In the genomic region with DNA sequence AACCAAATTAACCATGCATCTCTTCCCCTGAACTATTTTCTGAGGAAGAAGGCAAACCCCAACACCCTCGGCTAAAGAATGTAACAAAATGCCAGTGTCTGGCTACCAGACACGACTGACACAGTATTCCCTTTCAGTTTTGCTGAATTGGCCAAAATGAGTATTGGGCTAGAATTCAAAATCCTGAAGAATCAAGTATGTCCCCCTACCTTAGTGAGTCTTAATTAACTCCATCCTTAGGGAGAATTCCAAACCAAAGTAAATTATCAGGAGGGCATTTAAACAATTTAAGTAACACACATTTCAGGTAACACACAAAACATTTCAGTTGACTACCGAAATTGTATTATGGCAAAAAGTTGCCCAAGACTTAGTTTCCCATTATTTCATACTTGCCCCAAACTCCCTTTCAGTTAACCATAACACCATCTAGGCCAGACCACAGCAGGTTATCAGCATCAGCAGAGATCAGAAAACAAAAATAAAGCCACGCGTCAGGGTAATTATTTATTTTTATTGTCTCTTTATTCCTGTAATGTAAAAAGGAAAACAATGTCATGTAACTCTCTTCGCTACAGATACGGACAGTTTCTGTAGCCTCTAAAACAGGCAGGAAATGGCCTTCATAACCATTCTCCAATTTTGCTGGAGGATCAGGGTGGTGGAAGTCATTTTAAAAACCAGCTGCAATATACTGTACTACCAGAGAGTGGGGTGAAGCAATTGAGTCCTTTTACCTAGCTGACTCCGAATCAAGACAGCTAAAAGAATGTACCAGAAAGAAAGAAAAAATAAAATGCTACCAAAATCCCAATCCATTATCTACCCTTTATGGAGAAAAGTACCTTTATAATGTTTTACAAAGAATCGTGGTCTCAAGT, we compare ENCODE assay signal across 1 cellular context.
TF ChIP-seq lines count a peak whose summit lies in the region.

No MANE protein-coding gene starts in this region.

TF ChIP-seq in HepG2, 621 proteins besides CTCF, POLR2A, EP300 and RAD21 (continued from another document and continues in another):
- TF ChIP-seq, protein P1, sequence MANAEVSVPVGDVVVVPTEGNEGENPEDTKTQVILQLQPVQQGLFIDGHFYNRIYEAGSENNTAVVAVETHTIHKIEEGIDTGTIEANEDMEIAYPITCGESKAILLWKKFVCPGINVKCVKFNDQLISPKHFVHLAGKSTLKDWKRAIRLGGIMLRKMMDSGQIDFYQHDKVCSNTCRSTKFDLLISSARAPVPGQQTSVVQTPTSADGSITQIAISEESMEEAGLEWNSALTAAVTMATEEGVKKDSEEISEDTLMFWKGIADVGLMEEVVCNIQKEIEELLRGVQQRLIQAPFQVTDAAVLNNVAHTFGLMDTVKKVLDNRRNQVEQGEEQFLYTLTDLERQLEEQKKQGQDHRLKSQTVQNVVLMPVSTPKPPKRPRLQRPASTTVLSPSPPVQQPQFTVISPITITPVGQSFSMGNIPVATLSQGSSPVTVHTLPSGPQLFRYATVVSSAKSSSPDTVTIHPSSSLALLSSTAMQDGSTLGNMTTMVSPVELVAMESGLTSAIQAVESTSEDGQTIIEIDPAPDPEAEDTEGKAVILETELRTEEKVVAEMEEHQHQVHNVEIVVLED (CRISPR knock-in tag; IDR thresholded peaks at IDR 0.05; ENCODE audit: borderline replicate concordance): no peak
- TF ChIP-seq SIX4 (CRISPR knock-in tag; IDR thresholded peaks at IDR 0.05): no peak
- TF ChIP-seq ELF3 (CRISPR knock-in tag; IDR thresholded peaks at IDR 0.05): no peak
- no peak for TF ChIP-seq NAIF1 (CRISPR knock-in tag; IDR thresholded peaks at IDR 0.05; ENCODE audit: borderline replicate concordance)
- TF ChIP-seq ZBTB42 (CRISPR knock-in tag; IDR thresholded peaks at IDR 0.05): no peak
- TF ChIP-seq, protein P2, sequence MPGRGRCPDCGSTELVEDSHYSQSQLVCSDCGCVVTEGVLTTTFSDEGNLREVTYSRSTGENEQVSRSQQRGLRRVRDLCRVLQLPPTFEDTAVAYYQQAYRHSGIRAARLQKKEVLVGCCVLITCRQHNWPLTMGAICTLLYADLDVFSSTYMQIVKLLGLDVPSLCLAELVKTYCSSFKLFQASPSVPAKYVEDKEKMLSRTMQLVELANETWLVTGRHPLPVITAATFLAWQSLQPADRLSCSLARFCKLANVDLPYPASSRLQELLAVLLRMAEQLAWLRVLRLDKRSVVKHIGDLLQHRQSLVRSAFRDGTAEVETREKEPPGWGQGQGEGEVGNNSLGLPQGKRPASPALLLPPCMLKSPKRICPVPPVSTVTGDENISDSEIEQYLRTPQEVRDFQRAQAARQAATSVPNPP (CRISPR knock-in tag; IDR thresholded peaks at IDR 0.05): no peak
- no peak for TF ChIP-seq ZNF766 (CRISPR knock-in tag; IDR thresholded peaks at IDR 0.05; ENCODE audit: borderline replicate concordance)
- TF ChIP-seq MEF2D (CRISPR knock-in tag; IDR thresholded peaks at IDR 0.05): no peak
- TF ChIP-seq MED1 (CRISPR knock-in tag; IDR thresholded peaks at IDR 0.05): no peak
- TF ChIP-seq, protein P3, sequence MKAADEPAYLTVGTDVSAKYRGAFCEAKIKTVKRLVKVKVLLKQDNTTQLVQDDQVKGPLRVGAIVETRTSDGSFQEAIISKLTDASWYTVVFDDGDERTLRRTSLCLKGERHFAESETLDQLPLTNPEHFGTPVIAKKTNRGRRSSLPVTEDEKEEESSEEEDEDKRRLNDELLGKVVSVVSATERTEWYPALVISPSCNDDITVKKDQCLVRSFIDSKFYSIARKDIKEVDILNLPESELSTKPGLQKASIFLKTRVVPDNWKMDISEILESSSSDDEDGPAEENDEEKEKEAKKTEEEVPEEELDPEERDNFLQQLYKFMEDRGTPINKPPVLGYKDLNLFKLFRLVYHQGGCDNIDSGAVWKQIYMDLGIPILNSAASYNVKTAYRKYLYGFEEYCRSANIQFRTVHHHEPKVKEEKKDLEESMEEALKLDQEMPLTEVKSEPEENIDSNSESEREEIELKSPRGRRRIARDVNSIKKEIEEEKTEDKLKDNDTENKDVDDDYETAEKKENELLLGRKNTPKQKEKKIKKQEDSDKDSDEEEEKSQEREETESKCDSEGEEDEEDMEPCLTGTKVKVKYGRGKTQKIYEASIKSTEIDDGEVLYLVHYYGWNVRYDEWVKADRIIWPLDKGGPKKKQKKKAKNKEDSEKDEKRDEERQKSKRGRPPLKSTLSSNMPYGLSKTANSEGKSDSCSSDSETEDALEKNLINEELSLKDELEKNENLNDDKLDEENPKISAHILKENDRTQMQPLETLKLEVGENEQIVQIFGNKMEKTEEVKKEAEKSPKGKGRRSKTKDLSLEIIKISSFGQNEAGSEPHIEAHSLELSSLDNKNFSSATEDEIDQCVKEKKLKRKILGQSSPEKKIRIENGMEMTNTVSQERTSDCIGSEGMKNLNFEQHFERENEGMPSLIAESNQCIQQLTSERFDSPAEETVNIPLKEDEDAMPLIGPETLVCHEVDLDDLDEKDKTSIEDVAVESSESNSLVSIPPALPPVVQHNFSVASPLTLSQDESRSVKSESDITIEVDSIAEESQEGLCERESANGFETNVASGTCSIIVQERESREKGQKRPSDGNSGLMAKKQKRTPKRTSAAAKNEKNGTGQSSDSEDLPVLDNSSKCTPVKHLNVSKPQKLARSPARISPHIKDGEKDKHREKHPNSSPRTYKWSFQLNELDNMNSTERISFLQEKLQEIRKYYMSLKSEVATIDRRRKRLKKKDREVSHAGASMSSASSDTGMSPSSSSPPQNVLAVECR (CRISPR knock-in tag; IDR thresholded peaks at IDR 0.05; ENCODE audit: borderline replicate concordance): no peak
- TF ChIP-seq MYC (CRISPR knock-in tag; IDR thresholded peaks at IDR 0.05; ENCODE audit: borderline replicate concordance): no peak
- no peak for TF ChIP-seq ZNF709 (CRISPR knock-in tag; IDR thresholded peaks at IDR 0.05)
- TF ChIP-seq, protein P4, sequence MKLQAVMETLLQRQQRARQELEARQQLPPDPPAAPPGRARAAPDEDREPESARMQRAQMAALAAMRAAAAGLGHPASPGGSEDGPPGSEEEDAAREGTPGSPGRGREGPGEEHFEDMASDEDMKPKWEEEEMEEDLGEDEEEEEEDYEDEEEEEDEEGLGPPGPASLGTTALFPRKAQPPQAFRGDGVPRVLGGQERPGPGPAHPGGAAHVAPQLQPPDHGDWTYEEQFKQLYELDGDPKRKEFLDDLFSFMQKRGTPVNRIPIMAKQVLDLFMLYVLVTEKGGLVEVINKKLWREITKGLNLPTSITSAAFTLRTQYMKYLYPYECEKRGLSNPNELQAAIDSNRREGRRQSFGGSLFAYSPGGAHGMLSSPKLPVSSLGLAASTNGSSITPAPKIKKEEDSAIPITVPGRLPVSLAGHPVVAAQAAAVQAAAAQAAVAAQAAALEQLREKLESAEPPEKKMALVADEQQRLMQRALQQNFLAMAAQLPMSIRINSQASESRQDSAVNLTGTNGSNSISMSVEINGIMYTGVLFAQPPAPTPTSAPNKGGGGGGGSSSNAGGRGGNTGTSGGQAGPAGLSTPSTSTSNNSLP (IDR thresholded peaks at IDR 0.05; ENCODE audit: low read depth, low read length): no peak
- no peak for TF ChIP-seq ZNF160 (CRISPR knock-in tag; IDR thresholded peaks at IDR 0.05)
- TF ChIP-seq, protein P5, sequence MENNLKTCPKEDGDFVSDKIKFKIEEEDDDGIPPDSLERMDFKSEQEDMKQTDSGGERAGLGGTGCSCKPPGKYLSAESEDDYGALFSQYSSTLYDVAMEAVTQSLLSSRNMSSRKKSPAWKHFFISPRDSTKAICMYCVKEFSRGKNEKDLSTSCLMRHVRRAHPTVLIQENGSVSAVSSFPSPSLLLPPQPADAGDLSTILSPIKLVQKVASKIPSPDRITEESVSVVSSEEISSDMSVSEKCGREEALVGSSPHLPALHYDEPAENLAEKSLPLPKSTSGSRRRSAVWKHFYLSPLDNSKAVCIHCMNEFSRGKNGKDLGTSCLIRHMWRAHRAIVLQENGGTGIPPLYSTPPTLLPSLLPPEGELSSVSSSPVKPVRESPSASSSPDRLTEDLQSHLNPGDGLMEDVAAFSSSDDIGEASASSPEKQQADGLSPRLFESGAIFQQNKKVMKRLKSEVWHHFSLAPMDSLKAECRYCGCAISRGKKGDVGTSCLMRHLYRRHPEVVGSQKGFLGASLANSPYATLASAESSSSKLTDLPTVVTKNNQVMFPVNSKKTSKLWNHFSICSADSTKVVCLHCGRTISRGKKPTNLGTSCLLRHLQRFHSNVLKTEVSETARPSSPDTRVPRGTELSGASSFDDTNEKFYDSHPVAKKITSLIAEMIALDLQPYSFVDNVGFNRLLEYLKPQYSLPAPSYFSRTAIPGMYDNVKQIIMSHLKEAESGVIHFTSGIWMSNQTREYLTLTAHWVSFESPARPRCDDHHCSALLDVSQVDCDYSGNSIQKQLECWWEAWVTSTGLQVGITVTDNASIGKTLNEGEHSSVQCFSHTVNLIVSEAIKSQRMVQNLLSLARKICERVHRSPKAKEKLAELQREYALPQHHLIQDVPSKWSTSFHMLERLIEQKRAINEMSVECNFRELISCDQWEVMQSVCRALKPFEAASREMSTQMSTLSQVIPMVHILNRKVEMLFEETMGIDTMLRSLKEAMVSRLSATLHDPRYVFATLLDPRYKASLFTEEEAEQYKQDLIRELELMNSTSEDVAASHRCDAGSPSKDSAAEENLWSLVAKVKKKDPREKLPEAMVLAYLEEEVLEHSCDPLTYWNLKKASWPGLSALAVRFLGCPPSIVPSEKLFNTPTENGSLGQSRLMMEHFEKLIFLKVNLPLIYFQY (CRISPR knock-in tag; IDR thresholded peaks at IDR 0.05; ENCODE audit: borderline replicate concordance): no peak
- no peak for TF ChIP-seq ZNF441 (CRISPR knock-in tag; IDR thresholded peaks at IDR 0.05; ENCODE audit: borderline replicate concordance)
- peak; percentile 82 for TF ChIP-seq MAFG (CRISPR knock-in tag; IDR thresholded peaks at IDR 0.05)
- TF ChIP-seq, protein P6, sequence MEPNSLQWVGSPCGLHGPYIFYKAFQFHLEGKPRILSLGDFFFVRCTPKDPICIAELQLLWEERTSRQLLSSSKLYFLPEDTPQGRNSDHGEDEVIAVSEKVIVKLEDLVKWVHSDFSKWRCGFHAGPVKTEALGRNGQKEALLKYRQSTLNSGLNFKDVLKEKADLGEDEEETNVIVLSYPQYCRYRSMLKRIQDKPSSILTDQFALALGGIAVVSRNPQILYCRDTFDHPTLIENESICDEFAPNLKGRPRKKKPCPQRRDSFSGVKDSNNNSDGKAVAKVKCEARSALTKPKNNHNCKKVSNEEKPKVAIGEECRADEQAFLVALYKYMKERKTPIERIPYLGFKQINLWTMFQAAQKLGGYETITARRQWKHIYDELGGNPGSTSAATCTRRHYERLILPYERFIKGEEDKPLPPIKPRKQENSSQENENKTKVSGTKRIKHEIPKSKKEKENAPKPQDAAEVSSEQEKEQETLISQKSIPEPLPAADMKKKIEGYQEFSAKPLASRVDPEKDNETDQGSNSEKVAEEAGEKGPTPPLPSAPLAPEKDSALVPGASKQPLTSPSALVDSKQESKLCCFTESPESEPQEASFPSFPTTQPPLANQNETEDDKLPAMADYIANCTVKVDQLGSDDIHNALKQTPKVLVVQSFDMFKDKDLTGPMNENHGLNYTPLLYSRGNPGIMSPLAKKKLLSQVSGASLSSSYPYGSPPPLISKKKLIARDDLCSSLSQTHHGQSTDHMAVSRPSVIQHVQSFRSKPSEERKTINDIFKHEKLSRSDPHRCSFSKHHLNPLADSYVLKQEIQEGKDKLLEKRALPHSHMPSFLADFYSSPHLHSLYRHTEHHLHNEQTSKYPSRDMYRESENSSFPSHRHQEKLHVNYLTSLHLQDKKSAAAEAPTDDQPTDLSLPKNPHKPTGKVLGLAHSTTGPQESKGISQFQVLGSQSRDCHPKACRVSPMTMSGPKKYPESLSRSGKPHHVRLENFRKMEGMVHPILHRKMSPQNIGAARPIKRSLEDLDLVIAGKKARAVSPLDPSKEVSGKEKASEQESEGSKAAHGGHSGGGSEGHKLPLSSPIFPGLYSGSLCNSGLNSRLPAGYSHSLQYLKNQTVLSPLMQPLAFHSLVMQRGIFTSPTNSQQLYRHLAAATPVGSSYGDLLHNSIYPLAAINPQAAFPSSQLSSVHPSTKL (CRISPR knock-in tag; IDR thresholded peaks at IDR 0.05): no peak
- TF ChIP-seq, protein P7, sequence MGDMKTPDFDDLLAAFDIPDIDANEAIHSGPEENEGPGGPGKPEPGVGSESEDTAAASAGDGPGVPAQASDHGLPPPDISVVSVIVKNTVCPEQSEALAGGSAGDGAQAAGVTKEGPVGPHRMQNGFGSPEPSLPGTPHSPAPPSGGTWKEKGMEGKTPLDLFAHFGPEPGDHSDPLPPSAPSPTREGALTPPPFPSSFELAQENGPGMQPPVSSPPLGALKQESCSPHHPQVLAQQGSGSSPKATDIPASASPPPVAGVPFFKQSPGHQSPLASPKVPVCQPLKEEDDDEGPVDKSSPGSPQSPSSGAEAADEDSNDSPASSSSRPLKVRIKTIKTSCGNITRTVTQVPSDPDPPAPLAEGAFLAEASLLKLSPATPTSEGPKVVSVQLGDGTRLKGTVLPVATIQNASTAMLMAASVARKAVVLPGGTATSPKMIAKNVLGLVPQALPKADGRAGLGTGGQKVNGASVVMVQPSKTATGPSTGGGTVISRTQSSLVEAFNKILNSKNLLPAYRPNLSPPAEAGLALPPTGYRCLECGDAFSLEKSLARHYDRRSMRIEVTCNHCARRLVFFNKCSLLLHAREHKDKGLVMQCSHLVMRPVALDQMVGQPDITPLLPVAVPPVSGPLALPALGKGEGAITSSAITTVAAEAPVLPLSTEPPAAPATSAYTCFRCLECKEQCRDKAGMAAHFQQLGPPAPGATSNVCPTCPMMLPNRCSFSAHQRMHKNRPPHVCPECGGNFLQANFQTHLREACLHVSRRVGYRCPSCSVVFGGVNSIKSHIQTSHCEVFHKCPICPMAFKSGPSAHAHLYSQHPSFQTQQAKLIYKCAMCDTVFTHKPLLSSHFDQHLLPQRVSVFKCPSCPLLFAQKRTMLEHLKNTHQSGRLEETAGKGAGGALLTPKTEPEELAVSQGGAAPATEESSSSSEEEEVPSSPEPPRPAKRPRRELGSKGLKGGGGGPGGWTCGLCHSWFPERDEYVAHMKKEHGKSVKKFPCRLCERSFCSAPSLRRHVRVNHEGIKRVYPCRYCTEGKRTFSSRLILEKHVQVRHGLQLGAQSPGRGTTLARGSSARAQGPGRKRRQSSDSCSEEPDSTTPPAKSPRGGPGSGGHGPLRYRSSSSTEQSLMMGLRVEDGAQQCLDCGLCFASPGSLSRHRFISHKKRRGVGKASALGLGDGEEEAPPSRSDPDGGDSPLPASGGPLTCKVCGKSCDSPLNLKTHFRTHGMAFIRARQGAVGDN (CRISPR knock-in tag; IDR thresholded peaks at IDR 0.05): no peak
- TF ChIP-seq, protein P8, sequence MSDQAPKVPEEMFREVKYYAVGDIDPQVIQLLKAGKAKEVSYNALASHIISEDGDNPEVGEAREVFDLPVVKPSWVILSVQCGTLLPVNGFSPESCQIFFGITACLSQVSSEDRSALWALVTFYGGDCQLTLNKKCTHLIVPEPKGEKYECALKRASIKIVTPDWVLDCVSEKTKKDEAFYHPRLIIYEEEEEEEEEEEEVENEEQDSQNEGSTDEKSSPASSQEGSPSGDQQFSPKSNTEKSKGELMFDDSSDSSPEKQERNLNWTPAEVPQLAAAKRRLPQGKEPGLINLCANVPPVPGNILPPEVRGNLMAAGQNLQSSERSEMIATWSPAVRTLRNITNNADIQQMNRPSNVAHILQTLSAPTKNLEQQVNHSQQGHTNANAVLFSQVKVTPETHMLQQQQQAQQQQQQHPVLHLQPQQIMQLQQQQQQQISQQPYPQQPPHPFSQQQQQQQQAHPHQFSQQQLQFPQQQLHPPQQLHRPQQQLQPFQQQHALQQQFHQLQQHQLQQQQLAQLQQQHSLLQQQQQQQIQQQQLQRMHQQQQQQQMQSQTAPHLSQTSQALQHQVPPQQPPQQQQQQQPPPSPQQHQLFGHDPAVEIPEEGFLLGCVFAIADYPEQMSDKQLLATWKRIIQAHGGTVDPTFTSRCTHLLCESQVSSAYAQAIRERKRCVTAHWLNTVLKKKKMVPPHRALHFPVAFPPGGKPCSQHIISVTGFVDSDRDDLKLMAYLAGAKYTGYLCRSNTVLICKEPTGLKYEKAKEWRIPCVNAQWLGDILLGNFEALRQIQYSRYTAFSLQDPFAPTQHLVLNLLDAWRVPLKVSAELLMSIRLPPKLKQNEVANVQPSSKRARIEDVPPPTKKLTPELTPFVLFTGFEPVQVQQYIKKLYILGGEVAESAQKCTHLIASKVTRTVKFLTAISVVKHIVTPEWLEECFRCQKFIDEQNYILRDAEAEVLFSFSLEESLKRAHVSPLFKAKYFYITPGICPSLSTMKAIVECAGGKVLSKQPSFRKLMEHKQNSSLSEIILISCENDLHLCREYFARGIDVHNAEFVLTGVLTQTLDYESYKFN (CRISPR knock-in tag; conservative IDR thresholded peaks at IDR 0.05): no peak
